Comparison of ENCODE assay signal across 18 cellular contexts in genomic region chr22:46479046-46479445, GRCh38. TPM values are rescaled to one million over a fixed set of nuclear protein-coding genes. Genes with fewer than 3 reads are reported as not detected.
A peak's percentile ranks its signal among the peaks of the same experiment; 100 is the strongest.
DNase-seq lines count a peak whose midpoint lies in the region; ATAC-seq, FAIRE-seq and TF ChIP-seq lines count a peak whose summit lies in the region.
"Had no signal": no experiment of that assay in that cellular context is flagged by ENCODE, and none has a peak within 500 bp of the region (broad histone marks: within the 10 kb centered on the region; RNA-seq: fewer than 3 reads in every experiment).

No MANE protein-coding gene starts in this region.

- FAIRE-seq in A549 (lab: Jason Lieb, UNC), result no peak
- FAIRE-seq in H1 (lab: Jason Lieb, UNC), result no peak

- H3K79me1 ChIP-seq in H1 (ENCODE audit: low read depth, low read length) (no peaks in the 10 kb centered on the region; the same call in none of the 2 replicates), mesendoderm (ENCODE audit: low read length) (no peaks in the 10 kb centered on the region)

- H4K5ac ChIP-seq in H1 (ENCODE audit: insufficient read length, low read depth, low read length), result no peak overlapping the region
- no peak overlapping the region for H4K5ac ChIP-seq in mesendoderm (ENCODE audit: low read length)

- no peak overlapping the region for H4K91ac ChIP-seq in H1 (replicated peaks; ENCODE audit: insufficient read length, low read length)

- H3K18ac ChIP-seq in H1 (ENCODE audit: extremely low read depth, low read length) (peak overlapping the region; percentile 78), mesendoderm (ENCODE audit: low read length) (peak overlapping the region; percentile 28)

- no peaks in the 10 kb centered on the region for H3K36me3 Mint-ChIP-seq in stimulated activated effector memory CD8-positive, alpha-beta T cell treated with anti-CD3 and anti-CD28 coated beads, Interleukin-12 subunit alpha, Interleukin-12 subunit beta, amount 100 ng/mL, for 72 hours

- peak overlapping the region in 1 of 4 experiments; percentile 18; a peak in 1 of 7 replicates for H3K9ac ChIP-seq in H1 (replicated peaks in 1 of 4; ENCODE audit: extremely low read depth in 1 of 4, low read depth in 3 of 4, low read length in 3 of 4)
- H3K9ac ChIP-seq in mesendoderm (ENCODE audit: low read length), result no peak overlapping the region

- H3K27me3 ChIP-seq in H7 (ENCODE audit: control insufficient read depth, insufficient read depth, low read length) (no peaks in the 10 kb centered on the region), H1 (replicated peaks in 1 of 4; ENCODE audit: control insufficient read depth in 3 of 4, extremely low read depth in 1 of 4, insufficient read depth in 3 of 4, low read length in 3 of 4) (no peaks in the 10 kb centered on the region), mesendoderm (ENCODE audit: insufficient read depth, low read length, poor library complexity) (no peaks in the 10 kb centered on the region)

- ATAC-seq in A549 (no peak; a peak in 1 of 6 replicates), HG02763 (IDR thresholded peaks at IDR 0.05; ENCODE audit: unreplicated experiment) (no peak), HG03520 (IDR thresholded peaks at IDR 0.05; ENCODE audit: unreplicated experiment) (no peak)
- no peak for ATAC-seq in stimulated activated effector memory CD8-positive, alpha-beta T cell treated with anti-CD3 and anti-CD28 coated beads, Interleukin-12 subunit alpha, Interleukin-12 subunit beta, amount 100 ng/mL, for 72 hours

- peak overlapping the region; percentile 62; the same call in 1 of the 2 replicates for H4K8ac ChIP-seq in H1 (ENCODE audit: extremely low read depth, insufficient read depth, low read length)
- no peak overlapping the region for H4K8ac ChIP-seq in mesendoderm (ENCODE audit: low read depth, low read length)

- H3K27ac ChIP-seq in A549 (peak overlapping the region; percentile 64 to 98), H1 (ENCODE audit: low read depth, low read length) (no peak overlapping the region), mesendoderm (ENCODE audit: low read depth, low read length) (peak overlapping the region; percentile 13)

- H3K4me3 Mint-ChIP-seq in stimulated activated effector memory CD8-positive, alpha-beta T cell treated with anti-CD3 and anti-CD28 coated beads, Interleukin-12 subunit alpha, Interleukin-12 subunit beta, amount 100 ng/mL, for 72 hours, result no peak overlapping the region

- no peak overlapping the region for H3K27ac Mint-ChIP-seq in stimulated activated effector memory CD8-positive, alpha-beta T cell treated with anti-CD3 and anti-CD28 coated beads, Interleukin-12 subunit alpha, Interleukin-12 subunit beta, amount 100 ng/mL, for 72 hours

- H3K23ac ChIP-seq in H1 (ENCODE audit: insufficient read length), result no peak overlapping the region
- H3K23ac ChIP-seq in mesendoderm (ENCODE audit: low read length), result no peak overlapping the region

- H2BK12ac ChIP-seq in H1 (ENCODE audit: low read depth, low read length), result no peak overlapping the region

- TF ChIP-seq POLR2A in A549 (IDR thresholded peaks at IDR 0.05; ENCODE audit: low read length), result no peak
- no peak for TF ChIP-seq POLR2A in H1 (IDR thresholded peaks at IDR 0.05; ENCODE audit: control extremely low read depth in 1 of 2, low read depth in 2 of 2, low read length in 2 of 2)

- peak overlapping the region; percentile 24; the same call in 2 of the 3 replicates for H3K4me2 ChIP-seq in A549
- H3K4me2 ChIP-seq in H1 (ENCODE audit: insufficient read depth in 1 of 2, low read depth in 2 of 2, low read length in 2 of 2), result no peak overlapping the region
- no peak overlapping the region for H3K4me2 ChIP-seq in mesendoderm (ENCODE audit: low read length)

- H2BK15ac ChIP-seq in H1 (ENCODE audit: low read length) (no peak overlapping the region), mesendoderm (replicated peaks; ENCODE audit: low read depth) (no peak overlapping the region)

- peaks cover 25% of the 10 kb centered on the region for H3K4me1 Mint-ChIP-seq in stimulated activated effector memory CD8-positive, alpha-beta T cell treated with anti-CD3 and anti-CD28 coated beads, Interleukin-12 subunit alpha, Interleukin-12 subunit beta, amount 100 ng/mL, for 72 hours

- TF ChIP-seq EP300 in A549 (IDR thresholded peaks at IDR 0.05) (no peak), H1 (IDR thresholded peaks at IDR 0.05; ENCODE audit: borderline replicate concordance in 1 of 2, low read depth in 2 of 2, low read length in 2 of 2) (no peak)

- POLR2A ChIA-PET in A549 (lab: Yijun Ruan, JAX) (no interaction called here), H1 (lab: Charles Lee; ENCODE audit: partially characterized antibody) (interaction anchor here (0.9 to 1.1 kb wide), 2 partner anchors 8 to 9 kb away, joined by 3 read pairs; no protein-coding TSS in a partner anchor)

- H3K4me3 ChIP-seq in A549 (no peak overlapping the region), H7 (ENCODE audit: insufficient read depth, low read depth, low read length) (no peak overlapping the region), H1 (ENCODE audit: extremely low read depth in 1 of 4, insufficient read depth in 2 of 4, low read depth in 3 of 4, low read length in 4 of 4) (no peak overlapping the region), mesendoderm (ENCODE audit: low read length) (no peak overlapping the region)

- H2AK5ac ChIP-seq in H1 (ENCODE audit: low read depth, low read length) (no peak overlapping the region), mesendoderm (ENCODE audit: low read length) (no peak overlapping the region)

- no peaks in the 10 kb centered on the region for H3K36me3 ChIP-seq in H7 (replicated peaks; ENCODE audit: control insufficient read depth, insufficient read depth, low read length)
- H3K36me3 ChIP-seq in H1 (ENCODE audit: control insufficient read depth in 2 of 4, insufficient read depth in 4 of 4, low read length in 3 of 4), result no peaks in the 10 kb centered on the region
- no peaks in the 10 kb centered on the region for H3K36me3 ChIP-seq in mesendoderm (ENCODE audit: control insufficient read depth, insufficient read depth, low read length)

- H3K9me3 ChIP-seq in A549 (no peaks in the 10 kb centered on the region), H1 (ENCODE audit: insufficient read depth in 2 of 2, low read depth in 1 of 2, low read length in 1 of 2) (peaks cover 3 to 4% of the 10 kb centered on the region in 2 experiments; a peak in 2 of 4 replicates)

- H3K79me2 ChIP-seq in H1 (ENCODE audit: control insufficient read depth in 1 of 2, insufficient read depth in 2 of 2, low read length in 2 of 2) (no peaks in the 10 kb centered on the region), mesendoderm (ENCODE audit: control insufficient read depth, insufficient read depth, low read length) (no peaks in the 10 kb centered on the region)

- TF ChIP-seq CTCF in A549 (IDR thresholded peaks at IDR 0.05) (no peak), H1 (IDR thresholded peaks at IDR 0.05; ENCODE audit: control extremely low read depth in 1 of 3, insufficient read depth in 1 of 3, low read depth in 1 of 3, low read length in 3 of 3) (no peak)

- H3K23me2 ChIP-seq in H1 (ENCODE audit: low read depth, low read length), result no peaks in the 10 kb centered on the region

- H3K4ac ChIP-seq in H1 (replicated peaks; ENCODE audit: insufficient read length, low read depth, low read length), result no peak overlapping the region
- no peak overlapping the region for H3K4ac ChIP-seq in mesendoderm (ENCODE audit: low read depth, low read length)

- no peak overlapping the region for H3K14ac ChIP-seq in H1 (ENCODE audit: insufficient read length)

- H2BK120ac ChIP-seq in H1 (replicated peaks; ENCODE audit: low read depth, low read length) (no peak overlapping the region), mesendoderm (ENCODE audit: low read depth, low read length) (no peak overlapping the region)

- no peak overlapping the region for H2BK20ac ChIP-seq in H1 (ENCODE audit: low read length)

- TF ChIP-seq RAD21 in A549 (conservative IDR thresholded peaks at IDR 0.05 in 1 of 2, IDR thresholded peaks at IDR 0.05 in 1 of 2) (no peak), H1 (IDR thresholded peaks at IDR 0.05 in 1 of 2, conservative IDR thresholded peaks at IDR 0.05 in 1 of 2; ENCODE audit: low read depth in 2 of 2, low read length in 2 of 2) (no peak)

- H2AFZ ChIP-seq in H1 (ENCODE audit: low read length), result no peak overlapping the region

- no peaks in the 10 kb centered on the region for H4K20me1 ChIP-seq in H1 (replicated peaks in 1 of 2; ENCODE audit: control insufficient read depth in 1 of 2, insufficient read depth in 2 of 2, low read length in 2 of 2)

- CTCF ChIA-PET in A549 (lab: Yijun Ruan, JAX) (interaction anchor here (1.3 to 1.4 kb wide), 2 partner anchors 15 to 55 kb away, joined by 3 to 6 read pairs; no protein-coding TSS in a partner anchor), H1 (lab: Charles Lee; ENCODE audit: partially characterized antibody) (interaction anchor here (0.8 to 2.4 kb wide), 7 partner anchors 10 to 139 kb away, joined by 3 to 7 read pairs (median 3); no protein-coding TSS in a partner anchor)

- no peak overlapping the region for H3K56ac ChIP-seq in H1 (replicated peaks; ENCODE audit: insufficient read length, low read depth, low read length)
- H3K56ac ChIP-seq in mesendoderm (ENCODE audit: low read length), result peak overlapping the region; percentile 45

- 83% methylated on average over 12 of the region's 16 CpGs for WGBS in A549 (ENCODE audit: missing lambda C conversion rate)
- WGBS in H1 (ENCODE audit: extremely low coverage in 1 of 2, insufficient coverage in 1 of 2, insufficient read length in 1 of 2, insufficient replicate concordance in 2 of 2, low coverage in 1 of 2, low lambda C conversion rate in 2 of 2, missing lambda C conversion rate in 1 of 2), 2 experiments, result 87% methylated on average over 16 of the region's 16 CpGs; no CpG with 5 or more reads in 1 of the 2 experiments
- no CpG with 5 or more reads among the region's 16 CpGs for WGBS in mesendoderm (ENCODE audit: extremely low coverage, insufficient coverage, low lambda C conversion rate)

- DNase-seq in A549 (ENCODE audit: low read depth in 1 of 2, low spot score in 1 of 2) (peak in 1 of 2 experiments; percentile 20), H7 (peak; percentile 55), H1 (ENCODE audit: low read depth in 1 of 2, low spot score in 2 of 2) (peak in 1 of 2 experiments; percentile 48), mesendoderm (peak; percentile 46), NCI-H2196 treated with DMSO at 0.1 percent for 48 hours (lab: John Stamatoyannopoulos, UW; ENCODE audit: unreplicated experiment) (no peak)
- no peak for DNase-seq in stimulated activated effector memory CD8-positive, alpha-beta T cell treated with anti-CD3 and anti-CD28 coated beads, Interleukin-12 subunit alpha, Interleukin-12 subunit beta, amount 100 ng/mL, for 72 hours (ENCODE audit: low spot score in 2 of 2)
- DNase-seq: DMS79, HCEC 1CT, KBM-7, NCI-H1105 treated with DMSO at 0.1 percent for 48 hours, NCI-H1694, NCI-H2081 treated with DMSO at 0.1 percent for 48 hours, NCI-H2227 treated with DMSO at 0.1 percent for 48 hours, NCI-H524, NCI-H82, RPMI8226 had no signal

- no peaks in the 10 kb centered on the region for H3K9me3 Mint-ChIP-seq in stimulated activated effector memory CD8-positive, alpha-beta T cell treated with anti-CD3 and anti-CD28 coated beads, Interleukin-12 subunit alpha, Interleukin-12 subunit beta, amount 100 ng/mL, for 72 hours

- H3K4me1 ChIP-seq in A549, result peaks cover 49% of the 10 kb centered on the region
- peaks cover 0 to 7% (median 4%) of the 10 kb centered on the region in 4 experiments; a peak in 5 of 7 replicates for H3K4me1 ChIP-seq in H1 (replicated peaks in 1 of 4; ENCODE audit: control insufficient read depth in 3 of 4, insufficient read depth in 4 of 4, low read length in 3 of 4)
- peaks cover 2% of the 10 kb centered on the region for H3K4me1 ChIP-seq in mesendoderm (ENCODE audit: control insufficient read depth, low read depth, low read length)

- H2BK5ac ChIP-seq in H1 (ENCODE audit: low read depth, low read length) (peak overlapping the region; percentile 44; the same call in 1 of the 2 replicates), mesendoderm (ENCODE audit: low read length) (peak overlapping the region; percentile 26)

RNA-seq across cellular contexts. Expression of gene CELSR1, which starts 58.4 kb away (rescaled TPM):
- polyA plus RNA-seq in A549 (2011; rRNA removed), result 15.3 and 19.4 TPM in 2 replicates
- 28.6 and 34.3 TPM in 2 replicates for polyA plus RNA-seq in A549 (2012; cell fraction: cytosol; rRNA removed)
- 65.9 and 84.5 TPM in 2 replicates for polyA plus RNA-seq in A549 (2012; cell fraction: nucleus; rRNA removed)
- polyA plus RNA-seq in A549 (2017; fragmentation: RNase III; extraction: RNeasy Plus Mini Kit Qiagen cat#74134 plus additional on column Dnase treatment), result 26.9 to 31.8 TPM (median 28.4 TPM) in 3 replicates
- 40.5 and 50.8 TPM in 2 replicates for polyA minus RNA-seq in A549 (2011; rRNA and poly(A)+ RNA removed)
- total RNA-seq in H7 (2014; rRNA removed; shearing (Covaris generic)), result 5.3 and 7.8 TPM in 2 replicates
- total RNA-seq in H1 (2021; fragmentation: NEBNext Ultra II Directional; extraction: Animal tissue kit (Norgen Biotek cat#: 25700)), result 12.2 and 12.4 TPM in 2 replicates
- polyA plus RNA-seq in H1 (2011; rRNA removed), result 9.0 and 16.4 TPM in 2 replicates
- polyA plus RNA-seq in H1 (2011; cell fraction: cytosol; rRNA removed), result 9.1 TPM
- polyA plus RNA-seq in H1 (2011; cell fraction: nucleus; rRNA removed), result 36.2 TPM
- 8.8 to 12.1 TPM (median 10.3 TPM) in 4 replicates for polyA plus RNA-seq in H1 (2012, experiment 1 of 2)
- polyA plus RNA-seq in H1 (2012, experiment 2 of 2), result 7.3 TPM
- 10.4 TPM for polyA plus RNA-seq in H1 (2013, experiment 1 of 2)
- 9.5 TPM for polyA plus RNA-seq in H1 (2013, experiment 2 of 2)
- 22.5 and 24.2 TPM in 2 replicates for polyA minus RNA-seq in H1 (2011; rRNA and poly(A)+ RNA removed)
- 13.4 TPM for polyA minus RNA-seq in H1 (2011; cell fraction: cytosol; rRNA and poly(A)+ RNA removed)
- polyA minus RNA-seq in H1 (2011; cell fraction: nucleus; rRNA and poly(A)+ RNA removed), result 38.4 TPM
- 4.0 TPM for polyA plus RNA-seq in mesendoderm (2013, experiment 1 of 2)
- 4.0 TPM for polyA plus RNA-seq in mesendoderm (2013, experiment 2 of 2)

Comparison
In these comparisons a context has a peak if more than half of its experiments do, and no peak if none do; other contexts are left out.
1. DNase-seq: peak in H7 (single experiment) and mesendoderm (single experiment); none in NCI-H2196 treated with DMSO at 0.1 percent for 48 hours (single experiment) and stimulated activated effector memory CD8-positive, alpha-beta T cell treated with anti-CD3 and anti-CD28 coated beads, Interleukin-12 subunit alpha, Interleukin-12 subunit beta, amount 100 ng/mL, for 72 hours (0 of 2).
2. Of the 18 proteins assayed by ChIP-seq in both H1 and A549: peak only in H1: none; only in A549: none; in both: MAFK; in neither: 17.